ENCODE assay signal across 30 cellular contexts in genomic region chr7:108533712-108534111, GRCh38.
"Had no signal": no experiment of that assay in that cellular context is flagged by ENCODE, and none has a peak within 500 bp of the region (broad histone marks: within the 10 kb centered on the region; RNA-seq: fewer than 3 reads in every experiment).

No MANE protein-coding gene starts in this region.

- H3K9me3 ChIP-seq: neutrophil, ovary, psoas muscle, spleen, suprapubic skin, testis, tibial artery, transverse colon, upper lobe of right lung, uterus had no signal

- H2AFZ ChIP-seq: parathyroid adenoma had no signal

- DNase-seq: naive thymus-derived CD8-positive, alpha-beta T cell; nephron progenitor cell; nucleus accumbens; ovary; posterior cingulate gyrus; psoas muscle; right cardiac atrium; spleen; stimulated activated CD4-positive, alpha-beta T cell treated with anti-CD3 and anti-CD28 coated beads, Interleukin-12 subunit alpha, Interleukin-12 subunit beta, amount 100 ng/mL, for 4 hours; stimulated activated CD4-positive, alpha-beta T cell treated with anti-CD3 and anti-CD28 coated beads, Interleukin-1b, Interleukin-23, amount 100 ng/mL, for 48 hours; stimulated activated CD4-positive, alpha-beta T cell treated with anti-CD3 and anti-CD28 coated beads, Interleukin-4, amount 100 ng/mL, for 1 hour; stimulated activated CD4-positive, alpha-beta T cell treated with anti-CD3 and anti-CD28 coated beads, Interleukin-4, amount 100 ng/mL, for 4 hours; stimulated activated CD8-positive, alpha-beta memory T cell treated with anti-CD3 and anti-CD28 coated beads, Interleukin-4, amount 100 ng/mL, for 48 hours; stimulated activated naive CD4-positive, alpha-beta T cell; stimulated activated naive CD8-positive, alpha-beta T cell treated with anti-CD3 and anti-CD28 coated beads, Interleukin-15, amount 100 ng/mL, for 72 hours; stimulated activated naive CD8-positive, alpha-beta T cell treated with anti-CD3 and anti-CD28 coated beads, Interleukin-15, Interleukin-2, amounts not matched to agents 100 U/mL and 50 U/mL, for 24 hours; substantia nigra; testis; tibial artery; transverse colon; upper lobe of right lung; uterus had no signal

- H3K4me1 ChIP-seq: psoas muscle, suprapubic skin, testis, tibial artery, transverse colon, upper lobe of right lung, uterus had no signal

- H3K79me2 ChIP-seq: parathyroid adenoma had no signal

- H3K9ac ChIP-seq: parathyroid adenoma had no signal

- ATAC-seq: naive thymus-derived CD8-positive, alpha-beta T cell; natural killer cell treated with Interleukin-12 subunit alpha and Interleukin-12 subunit beta and Interleukin-15 and Interleukin-18, amount 100 ng/mL, for 72 hours; psoas muscle; right cardiac atrium; sciatic nerve; stimulated activated memory B cell treated with anti-CD40 and anti-IgM and Interleukin-4, amounts not matched to agents 10 μg/mL and 1 μg/mL and 100 μg/mL, for 72 hours; stimulated activated naive CD8-positive, alpha-beta T cell treated with anti-CD3 and anti-CD28 coated beads, Interleukin-15, amount 100 ng/mL, for 72 hours; stimulated activated naive CD8-positive, alpha-beta T cell treated with anti-CD3 and anti-CD28 coated beads, Interleukin-15, Interleukin-2, amounts not matched to agents 100 U/mL and 50 U/mL, for 24 hours; upper lobe of right lung had no signal

- H3K4me2 ChIP-seq: smooth muscle cell had no signal

- H3K27me3 ChIP-seq: neutrophil, ovary, spleen, suprapubic skin, testis, tibial artery, transverse colon, upper lobe of right lung, uterus had no signal

- H3K4me3 ChIP-seq: ovary, psoas muscle, skin epidermis, smooth muscle cell, spleen, suprapubic skin, testis, tibial artery, transverse colon, upper lobe of right lung, uterus had no signal

- H3K36me3 ChIP-seq: neutrophil, ovary, spleen, suprapubic skin, tibial artery, transverse colon, upper lobe of right lung, uterus had no signal

- H3K27ac ChIP-seq: neutrophil, ovary, parathyroid adenoma, psoas muscle, skin epidermis, spleen, suprapubic skin, testis, tibial artery, transverse colon, upper lobe of right lung, uterus had no signal
